Comparison of ENCODE assay signal across 9 cellular contexts in the genomic region with DNA sequence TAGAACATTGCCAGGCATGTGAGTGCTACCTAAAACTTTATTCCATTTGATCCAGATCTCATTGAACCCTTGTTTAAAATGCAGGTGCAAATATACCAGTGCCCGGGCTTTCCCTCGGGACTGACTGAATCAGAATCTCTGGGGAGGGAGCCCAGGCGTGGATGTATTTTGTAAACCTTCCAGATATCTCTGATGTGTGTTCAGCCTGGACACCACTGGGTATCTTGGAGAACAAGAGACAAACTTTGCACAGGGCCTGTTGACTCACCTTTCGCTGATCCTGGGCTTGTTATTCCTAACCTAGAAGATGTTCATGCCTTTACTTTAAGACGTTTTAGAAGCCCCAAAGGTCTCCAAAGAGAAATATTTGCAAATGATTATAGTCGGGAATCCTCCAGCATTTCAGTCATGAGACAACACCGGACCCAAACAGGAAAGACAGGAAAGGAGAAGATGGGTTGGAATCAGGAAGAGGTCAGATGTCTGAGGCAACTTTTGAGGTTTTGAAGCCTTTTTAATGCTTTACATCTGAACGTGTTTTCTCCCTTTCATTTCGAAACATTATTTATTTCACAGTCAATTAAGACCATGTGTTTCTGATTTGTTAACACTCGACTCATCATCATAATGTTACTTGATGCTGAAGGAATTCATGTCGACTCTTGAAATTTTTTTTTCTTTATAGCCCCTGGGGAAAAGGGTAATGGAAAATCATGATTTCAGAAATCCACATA.
DNase-seq lines count a peak whose midpoint lies in the region; ATAC-seq, FAIRE-seq and TF ChIP-seq lines count a peak whose summit lies in the region.
"Had no signal": no experiment of that assay in that cellular context is flagged by ENCODE, and none has a peak within 500 bp of the region (broad histone marks: within the 10 kb centered on the region; RNA-seq: fewer than 3 reads in every experiment).

No MANE protein-coding gene starts in this region.

- FAIRE-seq in HTR-8/SVneo (lab: Jason Lieb, UNC) = no peak

- H3K4me1 Mint-ChIP-seq in HFFc6 (ENCODE audit: low read depth) (peaks cover 62% of the 10 kb centered on the region), chondrocyte (ENCODE audit: low read depth) (peaks cover 51% of the 10 kb centered on the region), nephron (peaks cover 81% of the 10 kb centered on the region)

- H3K36me3 Mint-ChIP-seq in HFFc6 (ENCODE audit: low read depth) = no peaks in the 10 kb centered on the region
- no peaks in the 10 kb centered on the region for H3K36me3 Mint-ChIP-seq in chondrocyte (ENCODE audit: low read depth)
- H3K36me3 Mint-ChIP-seq in nephron (ENCODE audit: low read depth) = no peaks in the 10 kb centered on the region

- no peak for TF ChIP-seq POLR2A in GM18505 (IDR thresholded peaks at IDR 0.05; ENCODE audit: borderline replicate concordance, extremely low read depth, insufficient read depth, insufficient read length)

- H3K4me3 Mint-ChIP-seq in HFFc6 (peak overlapping the region; percentile 52), chondrocyte (ENCODE audit: unreplicated experiment) (no peak overlapping the region), nephron (no peak overlapping the region)

- no peak for TF ChIP-seq CTCF in AG09319 (IDR thresholded peaks at IDR 0.05; ENCODE audit: low read depth, low read length)
- no peak for TF ChIP-seq CTCF in HFFc6 (IDR thresholded peaks at IDR 0.05)
- TF ChIP-seq CTCF in chondrocyte (IDR thresholded peaks at IDR 0.05) = no peak
- no peak for TF ChIP-seq CTCF in nephron (IDR thresholded peaks at IDR 0.05; ENCODE audit: unreplicated experiment in 3 of 3)

- H3K27ac Mint-ChIP-seq in HFFc6 = peak overlapping the region; percentile 57
- peak overlapping the region; percentile 24 for H3K27ac Mint-ChIP-seq in chondrocyte (ENCODE audit: unreplicated experiment)
- H3K27ac Mint-ChIP-seq in nephron = peak overlapping the region; percentile 77 to 100 (median 77)

- peaks cover 3% of the 10 kb centered on the region for H3K27me3 Mint-ChIP-seq in HFFc6 (ENCODE audit: insufficient read depth)
- H3K27me3 Mint-ChIP-seq in chondrocyte (ENCODE audit: low read depth) = no peaks in the 10 kb centered on the region
- H3K27me3 Mint-ChIP-seq in nephron (ENCODE audit: low read depth) = no peaks in the 10 kb centered on the region

- intact Hi-C loops in posterior vena cava (cut with DNase I) = no loop called here

- DNase-seq in AG09319 (ENCODE audit: extremely low read depth, low read depth) (peak; percentile 52), HFFc6 (peak; percentile 50), chondrocyte (ENCODE audit: low spot score) (no peak), GM19240 (ENCODE audit: insufficient read length, low spot score) (no peak), HTR-8/SVneo (ENCODE audit: insufficient read length, low spot score) (no peak), posterior vena cava (ENCODE audit: low spot score) (no peak)
- DNase-seq: NCI-H1694 had no signal

- H3K9me3 Mint-ChIP-seq in HFFc6 (no peaks in the 10 kb centered on the region), chondrocyte (ENCODE audit: low read depth) (no peaks in the 10 kb centered on the region), nephron (no peaks in the 10 kb centered on the region)

- ATAC-seq in GM18505 (IDR thresholded peaks at IDR 0.05; ENCODE audit: unreplicated experiment) = no peak

Comparison
In these comparisons a context has a peak if more than half of its experiments do, and no peak if none do; other contexts are left out.
1. DNase-seq: peak in AG09319 (single experiment) and HFFc6 (single experiment); none in chondrocyte (single experiment), GM19240 (single experiment), HTR-8/SVneo (single experiment) and posterior vena cava (single experiment).
2. H3K27ac Mint-ChIP-seq: peak in every context shown above with its lines; median percentile 77 in nephron; 57 in HFFc6; 24 in chondrocyte.